ENCODE assay signal across 16 cellular contexts in genomic region chr12:3540387-3541320, GRCh38. TPM values are rescaled to one million over a fixed set of nuclear protein-coding genes. Genes with fewer than 3 reads are reported as not detected.
A peak's percentile ranks its signal among the peaks of the same experiment; 100 is the strongest.
DNase-seq lines count a peak whose midpoint lies in the region; ATAC-seq and TF ChIP-seq lines count a peak whose summit lies in the region.
"Had no signal": no experiment of that assay in that cellular context is flagged by ENCODE, and none has a peak within 500 bp of the region (broad histone marks: within the 10 kb centered on the region; RNA-seq: fewer than 3 reads in every experiment).

No MANE protein-coding gene starts in this region.

- H3K79me2 ChIP-seq in PC-3 (ENCODE audit: low read length): no peaks in the 10 kb centered on the region

- H3K27me3 Mint-ChIP-seq in endodermal cell (ENCODE audit: insufficient read depth) (no peaks in the 10 kb centered on the region), nephron progenitor cell (ENCODE audit: low read depth, poor library complexity) (peaks cover 14% of the 10 kb centered on the region)

- no peaks in the 10 kb centered on the region for H3K36me3 Mint-ChIP-seq in endodermal cell (ENCODE audit: low read depth)
- no peaks in the 10 kb centered on the region for H3K36me3 Mint-ChIP-seq in nephron progenitor cell (ENCODE audit: low read depth)
- H3K36me3 Mint-ChIP-seq: CD8-positive, alpha-beta memory T cell had no signal

- H3K9me3 Mint-ChIP-seq in endodermal cell (no peaks in the 10 kb centered on the region), nephron progenitor cell (no peaks in the 10 kb centered on the region)
- H3K9me3 Mint-ChIP-seq: CD8-positive, alpha-beta memory T cell had no signal

- H3K9ac ChIP-seq in endodermal cell (ENCODE audit: extremely low read depth, low read length, poor library complexity, severe bottlenecking): no peak overlapping the region
- no peak overlapping the region for H3K9ac ChIP-seq in PC-3 (ENCODE audit: low read length)
- H3K9ac ChIP-seq: BLaER1, GM23248 had no signal

- H4K20me1 ChIP-seq in PC-3 (ENCODE audit: low read length): no peaks in the 10 kb centered on the region
- H4K20me1 ChIP-seq: BLaER1 had no signal

- H3K4me3 ChIP-seq in endodermal cell (ENCODE audit: low read length): no peak overlapping the region
- no peak overlapping the region for H3K4me3 ChIP-seq in PC-3 (ENCODE audit: low read length)
- H3K4me3 ChIP-seq: BLaER1, GM23248 had no signal

- 87 to 93% methylated on average over 10 to 18 of the region's 22 CpGs for WGBS in endodermal cell (ENCODE audit: insufficient coverage in 1 of 2, insufficient read length in 1 of 2), 2 experiments

- H3K4me1 Mint-ChIP-seq in endodermal cell (no peaks in the 10 kb centered on the region), nephron progenitor cell (peaks cover 28% of the 10 kb centered on the region)
- H3K4me1 Mint-ChIP-seq: CD8-positive, alpha-beta memory T cell had no signal

- H3K9me3 ChIP-seq in endodermal cell (ENCODE audit: control insufficient read depth, low read length) (no peaks in the 10 kb centered on the region), PC-3 (ENCODE audit: low read length) (no peaks in the 10 kb centered on the region)
- H3K9me3 ChIP-seq: BLaER1, Caco-2 had no signal

- CTCF ChIA-PET in PC-3 (lab: Charles Lee): no interaction called here

- intact Hi-C loops in PC-3 (cut with micrococcal nuclease): no loop called here

- POLR2A ChIA-PET in PC-3 (lab: Charles Lee; ENCODE audit: unreplicated experiment): no interaction called here

- no peak for TF ChIP-seq CTCF in endodermal cell (conservative IDR thresholded peaks at IDR 0.05)
- TF ChIP-seq CTCF in nephron progenitor cell (IDR thresholded peaks at IDR 0.05): no peak
- TF ChIP-seq CTCF in PC-3 (conservative IDR thresholded peaks at IDR 0.05; ENCODE audit: low read depth, low read length): no peak

- H3K27ac ChIP-seq in endodermal cell (ENCODE audit: low read depth, low read length) (no peak overlapping the region), PC-3 (ENCODE audit: low read length) (no peak overlapping the region)
- H3K27ac ChIP-seq: BLaER1, GM23248 had no signal

- H3K36me3 ChIP-seq in endodermal cell (ENCODE audit: control insufficient read depth, insufficient read depth, low read length) (no peaks in the 10 kb centered on the region), PC-3 (ENCODE audit: low read depth, low read length) (no peaks in the 10 kb centered on the region)
- H3K36me3 ChIP-seq: BLaER1 had no signal

- H3K27ac Mint-ChIP-seq in endodermal cell (no peak overlapping the region), nephron progenitor cell (no peak overlapping the region)
- H3K27ac Mint-ChIP-seq: CD8-positive, alpha-beta memory T cell had no signal

- H3K4me1 ChIP-seq in endodermal cell (ENCODE audit: control insufficient read depth, insufficient read depth, low read length) (no peaks in the 10 kb centered on the region), PC-3 (ENCODE audit: insufficient read depth, low read length) (no peaks in the 10 kb centered on the region)
- H3K4me1 ChIP-seq: BLaER1 had no signal

- no peak overlapping the region for H3K4me2 ChIP-seq in PC-3 (ENCODE audit: low read length)
- H3K4me2 ChIP-seq: BLaER1 had no signal

- H3K9me2 ChIP-seq in PC-3 (replicated peaks; ENCODE audit: low read length): no peaks in the 10 kb centered on the region

- ATAC-seq in PC-3 (no peak), GM21723 (IDR thresholded peaks at IDR 0.05; ENCODE audit: unreplicated experiment) (no peak)

- H3K27me3 ChIP-seq in endodermal cell (ENCODE audit: control insufficient read depth, insufficient read depth, low read length, poor library complexity, severe bottlenecking) (no peaks in the 10 kb centered on the region), PC-3 (ENCODE audit: low read length) (peaks cover 9% of the 10 kb centered on the region)
- H3K27me3 ChIP-seq: BLaER1 had no signal

- no peak overlapping the region for H2AFZ ChIP-seq in PC-3 (ENCODE audit: low read length)
- H2AFZ ChIP-seq: GM23248 had no signal

- peak; percentile 30 for DNase-seq in activated CD8-positive, alpha-beta memory T cell treated with anti-CD3 and anti-CD28 coated beads for 24 hours
- DNase-seq in activated CD8-positive, alpha-beta memory T cell treated with anti-CD3 and anti-CD28 coated beads, Interleukin-2, amount 50 U/mL, for 4 hours: no peak
- DNase-seq in endodermal cell (peak; percentile 42), nephron progenitor cell (peak; percentile 16), hepatic stellate cell (ENCODE audit: low spot score) (no peak), PC-3 (no peak)
- DNase-seq: 8988T; AML-193; Caco-2; CD8-positive, alpha-beta memory T cell; DMS53; GM23248; H7 had no signal

- H3F3A ChIP-seq in PC-3 (ENCODE audit: low read length, unreplicated experiment): no peaks in the 10 kb centered on the region

- BruUV-seq in PC-3 (replicated peaks; lab: Mats Ljungman, UMichigan): no TSS peak

- no peak overlapping the region for H3K4me3 Mint-ChIP-seq in endodermal cell
- no peak overlapping the region for H3K4me3 Mint-ChIP-seq in nephron progenitor cell
- H3K4me3 Mint-ChIP-seq: CD8-positive, alpha-beta memory T cell had no signal

RNA-seq across cellular contexts. Expression of gene PRMT8, which starts 49.7 kb away (rescaled TPM):
- total RNA-seq in endodermal cell: under 1 TPM; 0.29 to 0.42 TPM
- 5.3 TPM for polyA plus RNA-seq in endodermal cell (2013, experiment 1 of 2)
- polyA plus RNA-seq in endodermal cell (2013, experiment 2 of 2): 4.7 TPM
- total RNA-seq in PC-3 (2014; rRNA removed): not detected in 2 replicates
- total RNA-seq: Caco-2; CD8-positive, alpha-beta memory T cell; GM23248; HT-29 had no signal
- polyA plus RNA-seq: GM23248 had no signal

Comparison
In these comparisons a context has a peak if more than half of its experiments do, and no peak if none do; other contexts are left out.
1. DNase-seq: peak in activated CD8-positive, alpha-beta memory T cell treated with anti-CD3 and anti-CD28 coated beads for 24 hours (single experiment), endodermal cell (single experiment) and nephron progenitor cell (single experiment); none in activated CD8-positive, alpha-beta memory T cell treated with anti-CD3 and anti-CD28 coated beads, Interleukin-2, amount 50 U/mL, for 4 hours (single experiment), hepatic stellate cell (single experiment) and PC-3 (single experiment).